ENCODE assay signal across 15 cellular contexts in genomic region chr20:58452667-58453255, GRCh38.
DNase-seq lines count a peak whose midpoint lies in the region; ATAC-seq, FAIRE-seq and TF ChIP-seq lines count a peak whose summit lies in the region.
"Had no signal": no experiment of that assay in that cellular context is flagged by ENCODE, and none has a peak within 500 bp of the region (broad histone marks: within the 10 kb centered on the region; RNA-seq: fewer than 3 reads in every experiment).

No MANE protein-coding gene starts in this region.

- H2AFZ ChIP-seq in neural cell (ENCODE audit: low read depth, low read length), result no peak overlapping the region

- no peaks in the 10 kb centered on the region for H3K27me3 Mint-ChIP-seq in activated B cell treated with CpG ODN at 0.5 μM for 24 hours
- H3K27me3 Mint-ChIP-seq: B cell; CD4-positive, alpha-beta T cell had no signal

- no peaks in the 10 kb centered on the region for H3F3A ChIP-seq in neural cell (ENCODE audit: insufficient read depth, low read length, poor library complexity, severe bottlenecking)

- peaks cover 20% of the 10 kb centered on the region for H3K4me1 Mint-ChIP-seq in activated B cell treated with CpG ODN at 0.5 μM for 24 hours

- H3K4me3 Mint-ChIP-seq in activated B cell treated with CpG ODN at 0.5 μM for 24 hours, result no peak overlapping the region
- H3K4me3 Mint-ChIP-seq: B cell; CD4-positive, alpha-beta T cell had no signal

- no peak overlapping the region for H3K4me3 ChIP-seq in neural cell (ENCODE audit: low read length)

- no peaks in the 10 kb centered on the region for H3K9me2 ChIP-seq in neural cell (ENCODE audit: insufficient read depth, low read length)

- H3K36me3 Mint-ChIP-seq in activated B cell treated with CpG ODN at 0.5 μM for 24 hours (ENCODE audit: low read depth), result peaks cover 34% of the 10 kb centered on the region

- ATAC-seq in activated B cell treated with CpG ODN at 0.5 μM for 24 hours (ENCODE audit: low read depth), result no peak
- no peak for ATAC-seq in GM19467 (IDR thresholded peaks at IDR 0.05; ENCODE audit: unreplicated experiment)

- H3K9me3 Mint-ChIP-seq in activated B cell treated with CpG ODN at 0.5 μM for 24 hours, result peaks cover 10% of the 10 kb centered on the region
- H3K9me3 Mint-ChIP-seq: CD4-positive, alpha-beta T cell had no signal

- H3K9ac ChIP-seq in neural cell (ENCODE audit: low read length), result no peak overlapping the region

- FAIRE-seq in GM18507 (lab: Jason Lieb, UNC) (peak; percentile 31), HTR-8/SVneo (lab: Jason Lieb, UNC) (peak; percentile 84)

- no peaks in the 10 kb centered on the region for H3K79me2 ChIP-seq in neural cell (replicated peaks; ENCODE audit: insufficient read depth, low read length)

- peak overlapping the region; percentile 43 for H3K27ac Mint-ChIP-seq in activated B cell treated with CpG ODN at 0.5 μM for 24 hours
- H3K27ac Mint-ChIP-seq: B cell; CD4-positive, alpha-beta T cell had no signal

- TF ChIP-seq CTCF in activated B cell treated with CpG ODN at 0.5 μM for 24 hours (IDR thresholded peaks at IDR 0.05) (no peak), neural cell (IDR thresholded peaks at IDR 0.05; ENCODE audit: poor library complexity, severe bottlenecking) (no peak)

- no peaks in the 10 kb centered on the region for H3K9me3 ChIP-seq in neural cell (ENCODE audit: low read length)

- TF ChIP-seq EP300 in neural cell (conservative IDR thresholded peaks at IDR 0.05; ENCODE audit: poor library complexity, severe bottlenecking), result no peak

- no peak overlapping the region for H3K4me2 ChIP-seq in neural cell (ENCODE audit: low read length)

- CTCF ChIA-PET in activated B cell treated with CpG ODN at 0.5 μM for 24 hours (lab: Charles Lee), result no interaction called here

- POLR2A ChIA-PET in activated B cell treated with CpG ODN at 0.5 μM for 24 hours (lab: Charles Lee), result interaction anchor here (0.7 kb wide), 1 partner anchor 183 kb away, joined by 6 read pairs; no protein-coding TSS in a partner anchor

- intact Hi-C loops in activated B cell treated with CpG ODN at 0.5 μM for 24 hours (cut with micrococcal nuclease), result loop anchor here (10.0 kb wide), 2 partner anchors 828 to 1988 kb away; partner anchors contain the start of genes RTF2 and ZBP1

- TF ChIP-seq RAD21 in neural cell (conservative IDR thresholded peaks at IDR 0.05), result no peak

- H3K27me3 ChIP-seq in neural cell (ENCODE audit: insufficient read depth, low read depth, low read length), result no peaks in the 10 kb centered on the region

- H3K27ac ChIP-seq in neural cell (ENCODE audit: low read length), result no peak overlapping the region

- DNase-seq in GM18507 (ENCODE audit: extremely low spot score, insufficient read length, low read depth) (no peak), HTR-8/SVneo (ENCODE audit: insufficient read length, low spot score) (no peak), activated B cell treated with CpG ODN at 0.5 μM for 24 hours (no peak), DMS53 treated with DMSO at 0.1 percent for 48 hours (lab: John Stamatoyannopoulos, UW; ENCODE audit: unreplicated experiment) (no peak), NCI-H82 treated with DMSO at 0.1 percent for 48 hours (lab: John Stamatoyannopoulos, UW; ENCODE audit: unreplicated experiment) (no peak)
- DNase-seq: CD4-positive, alpha-beta T cell; NCI-H1048; NCI-H1436 treated with DMSO at 0.1 percent for 48 hours; NCI-H2029 treated with DMSO at 0.1 percent for 48 hours; NCI-H524 treated with DMSO at 0.1 percent for 48 hours; NK-92 treated with Interleukin-12 subunit alpha and Interleukin-12 subunit beta, amount 100 ng/mL, for 24 hours; SIG-M5 had no signal

- H4K20me1 ChIP-seq in neural cell (ENCODE audit: insufficient read depth), result no peaks in the 10 kb centered on the region

- no peaks in the 10 kb centered on the region for H3K36me3 ChIP-seq in neural cell (ENCODE audit: insufficient read depth, low read length)

TF ChIP-seq in neural cell, 6 proteins besides CTCF, POLR2A, EP300 and RAD21:
- TF ChIP-seq REST (IDR thresholded peaks at IDR 0.05; ENCODE audit: borderline replicate concordance) (no peak), POLR2AphosphoS5 (IDR thresholded peaks at IDR 0.05) (peak; percentile 65)
